ENCODE assay signal across 9 cellular contexts in genomic region chr12:24903305-24904088, GRCh38. TPM values are rescaled to one million over a fixed set of nuclear protein-coding genes. Genes with fewer than 3 reads are reported as not detected.
DNase-seq lines count a peak whose midpoint lies in the region; ATAC-seq and TF ChIP-seq lines count a peak whose summit lies in the region.
"Had no signal": no experiment of that assay in that cellular context is flagged by ENCODE, and none has a peak within 500 bp of the region (broad histone marks: within the 10 kb centered on the region; RNA-seq: fewer than 3 reads in every experiment).

No MANE protein-coding gene starts in this region.

- no peak overlapping the region for H2AFZ ChIP-seq in PC-3 (ENCODE audit: low read length)

- H4K20me1 ChIP-seq in PC-3 (ENCODE audit: low read length): no peaks in the 10 kb centered on the region

- peak in 2 of 4 donors; percentile 24 to 55 for TF ChIP-seq POLR2A in upper lobe of left lung (IDR thresholded peaks at IDR 0.05)

- peaks cover 31% of the 10 kb centered on the region for H3K4me1 Mint-ChIP-seq in activated naive CD4-positive, alpha-beta T cell treated with anti-CD3 and anti-CD28 coated beads for 36 hours (ENCODE audit: low read depth)

- CTCF ChIA-PET in activated naive CD4-positive, alpha-beta T cell treated with anti-CD3 and anti-CD28 coated beads for 36 hours (lab: Charles Lee): interaction anchor here (1.5 kb wide), 1 partner anchor 50 kb away, joined by 5 read pairs; no protein-coding TSS in a partner anchor
- CTCF ChIA-PET in PC-3 (lab: Charles Lee): no interaction called here

- H3K9me3 ChIP-seq in mesodermal cell (ENCODE audit: control insufficient read depth, low read length) (no peaks in the 10 kb centered on the region), upper lobe of left lung (no peaks in the 10 kb centered on the region), PC-3 (ENCODE audit: low read length) (no peaks in the 10 kb centered on the region)

- no peaks in the 10 kb centered on the region for H3F3A ChIP-seq in PC-3 (ENCODE audit: low read length, unreplicated experiment)

- BruUV-seq in PC-3 (replicated peaks; lab: Mats Ljungman, UMichigan): no TSS peak

- intact Hi-C loops in activated naive CD4-positive, alpha-beta T cell treated with anti-CD3 and anti-CD28 coated beads for 36 hours (cut with micrococcal nuclease): loop anchor here (5.0 kb wide), 1 partner anchor 196 kb away; no protein-coding TSS in a partner anchor
- intact Hi-C loops in PC-3 (cut with micrococcal nuclease): no loop called here

- TF ChIP-seq EP300 in upper lobe of left lung (IDR thresholded peaks at IDR 0.05): no peak

- H3K4me3 ChIP-seq in coronary artery: peak overlapping the region; percentile 76
- peak overlapping the region; percentile 36 for H3K4me3 ChIP-seq in mesodermal cell (ENCODE audit: extremely low read depth, insufficient read depth, low read length, poor library complexity, severe bottlenecking)
- H3K4me3 ChIP-seq in upper lobe of left lung: peak overlapping the region; percentile 49 to 88 (median 59)
- H3K4me3 ChIP-seq in PC-3 (ENCODE audit: low read length): no peak overlapping the region

- TF ChIP-seq CTCF in coronary artery (IDR thresholded peaks at IDR 0.05) (no peak), upper lobe of left lung (IDR thresholded peaks at IDR 0.05) (no peak), PC-3 (conservative IDR thresholded peaks at IDR 0.05; ENCODE audit: low read depth, low read length) (no peak)

- H3K9me2 ChIP-seq in PC-3 (replicated peaks; ENCODE audit: low read length): no peaks in the 10 kb centered on the region

- H3K27me3 ChIP-seq in upper lobe of left lung (no peaks in the 10 kb centered on the region), PC-3 (ENCODE audit: low read length) (no peaks in the 10 kb centered on the region; the same call in 1 of the 2 replicates)

- peak overlapping the region; percentile 85 for H3K4me3 Mint-ChIP-seq in activated naive CD4-positive, alpha-beta T cell treated with anti-CD3 and anti-CD28 coated beads for 36 hours

- no peaks in the 10 kb centered on the region for H3K9me3 Mint-ChIP-seq in activated naive CD4-positive, alpha-beta T cell treated with anti-CD3 and anti-CD28 coated beads for 36 hours

- no peak overlapping the region for H3K27ac Mint-ChIP-seq in activated naive CD4-positive, alpha-beta T cell treated with anti-CD3 and anti-CD28 coated beads for 36 hours

- peaks cover 63% of the 10 kb centered on the region for H3K4me1 ChIP-seq in mesodermal cell (ENCODE audit: control insufficient read depth, insufficient read depth, low read length, poor library complexity, severe bottlenecking)
- H3K4me1 ChIP-seq in upper lobe of left lung: peaks cover 26 to 36% (median 31%) of the 10 kb centered on the region in 4 donors
- no peaks in the 10 kb centered on the region for H3K4me1 ChIP-seq in PC-3 (ENCODE audit: insufficient read depth, low read length)

- no peak overlapping the region for H3K9ac ChIP-seq in PC-3 (ENCODE audit: low read length)

- H3K4me2 ChIP-seq in PC-3 (ENCODE audit: low read length): no peak overlapping the region

- no peaks in the 10 kb centered on the region for H3K79me2 ChIP-seq in PC-3 (ENCODE audit: low read length)

- peak in 1 of 2 donors; percentile 54 for ATAC-seq in upper lobe of left lung (ENCODE audit: low FRiP score in 2 of 2)
- ATAC-seq in PC-3: no peak

- peaks cover 26% of the 10 kb centered on the region for H3K27me3 Mint-ChIP-seq in activated naive CD4-positive, alpha-beta T cell treated with anti-CD3 and anti-CD28 coated beads for 36 hours (ENCODE audit: low read depth)

- H3K36me3 ChIP-seq in mesodermal cell (ENCODE audit: control insufficient read depth, insufficient read depth, low read length): peaks cover 22% of the 10 kb centered on the region
- H3K36me3 ChIP-seq in upper lobe of left lung: no peaks in the 10 kb centered on the region
- no peaks in the 10 kb centered on the region for H3K36me3 ChIP-seq in PC-3 (ENCODE audit: low read depth, low read length)

- POLR2A ChIA-PET in PC-3 (lab: Charles Lee; ENCODE audit: unreplicated experiment): no interaction called here

- H3K36me3 Mint-ChIP-seq in activated naive CD4-positive, alpha-beta T cell treated with anti-CD3 and anti-CD28 coated beads for 36 hours (ENCODE audit: low read depth): peaks cover 3% of the 10 kb centered on the region

- WGBS in mesodermal cell (ENCODE audit: insufficient coverage in 2 of 2), 2 experiments: 28 to 32% methylated on average over 23 of the region's 27 CpGs
- WGBS in upper lobe of left lung, 2 donors: 25 to 28% methylated on average over 20 to 25 of the region's 27 CpGs

- DNase-seq in activated naive CD4-positive, alpha-beta T cell treated with anti-CD3 and anti-CD28 coated beads for 36 hours: no peak
- no peak for DNase-seq in activated naive CD4-positive, alpha-beta T cell (lab: John Stamatoyannopoulos, UW)
- no peak for DNase-seq in coronary artery (ENCODE audit: low spot score)
- DNase-seq in upper lobe of left lung: no peak
- DNase-seq in NCI-H524 treated with DMSO at 0.1 percent for 48 hours (lab: John Stamatoyannopoulos, UW): no peak
- DNase-seq in NCI-H2171 (lab: John Stamatoyannopoulos, UW): no peak
- DNase-seq in PC-3: no peak

- H3K27ac ChIP-seq in coronary artery (peak overlapping the region in 1 of 2 donors; percentile 62), mesodermal cell (ENCODE audit: low read depth, low read length, severe bottlenecking) (peak overlapping the region; percentile 19), upper lobe of left lung (peak overlapping the region; percentile 58 to 88 (median 71)), PC-3 (ENCODE audit: low read length) (no peak overlapping the region)
- H3K27ac ChIP-seq: VCaP had no signal

RNA-seq across cellular contexts. Expression of gene BCAT1, which starts 45.4 kb away (rescaled TPM):
- 10 to 100 TPM; 16.4 to 16.7 TPM for total RNA-seq in activated naive CD4-positive, alpha-beta T cell treated with anti-CD3 and anti-CD28 coated beads for 36 hours
- 106 TPM for polyA plus RNA-seq in mesodermal cell (2013, experiment 1 of 2)
- polyA plus RNA-seq in mesodermal cell (2013, experiment 2 of 2): 101 TPM
- total RNA-seq in upper lobe of left lung (100 to 1,000 TPM in 1 of 6 donors, 10 to 100 TPM in 5; 52.7 to 145 (median 72.7) TPM), PC-3 (2014; rRNA removed) (not detected in 2 replicates)

Comparison
In these comparisons a context has a peak if more than half of its experiments do, and no peak if none do; other contexts are left out.
1. RNA of gene BCAT1, which starts 45.4 kb away (total RNA-seq): 52.7 to 145 TPM in upper lobe of left lung and 16.4 to 16.7 TPM in activated naive CD4-positive, alpha-beta T cell treated with anti-CD3 and anti-CD28 coated beads for 36 hours; not detected in PC-3; every median in the first group is over 10 times any median in the second.